ENCODE assay signal across 8 cellular contexts in genomic region chr2:89245478-89245877, GRCh38.
A peak's percentile ranks its signal among the peaks of the same experiment; 100 is the strongest.
DNase-seq lines count a peak whose midpoint lies in the region; ATAC-seq, FAIRE-seq and TF ChIP-seq lines count a peak whose summit lies in the region.
"Not testable (repeated sequence)": the region's sequence is repeated elsewhere in the genome, so short reads cannot be mapped to it uniquely, and the experiment has no call there.

No MANE protein-coding gene starts in this region.

- intact Hi-C loops in OCI-LY7 (cut with micrococcal nuclease; ENCODE audit: unreplicated experiment); GM12878 (cut with micrococcal nuclease; ENCODE audit: unreplicated experiment): not testable (repeated sequence)

- H4K20me1 ChIP-seq in BLaER1; OCI-LY7 (ENCODE audit: insufficient read depth, low read length); GM12878 (ENCODE audit: control insufficient read depth, insufficient read depth): not testable (repeated sequence)

- not testable (repeated sequence) for H3K27me3 Mint-ChIP-seq in IgD-negative memory B cell, memory B cell

- H3K4me3 Mint-ChIP-seq in IgD-negative memory B cell = peak overlapping the region; percentile 18 to 93 (median 78)
- peak overlapping the region; percentile 81 for H3K4me3 Mint-ChIP-seq in memory B cell

- CTCF ChIA-PET in OCI-LY7 (lab: Charles Lee; ENCODE audit: unreplicated experiment); GM12878 (lab: Yijun Ruan, JAX): not testable (repeated sequence)

- not testable (repeated sequence) for H2AFZ ChIP-seq in OCI-LY7 (ENCODE audit: low read length); GM12878 (ENCODE audit: control insufficient read depth, low read depth, low read length)

- peak; percentile 82 for DNase-seq in OCI-LY7 (ENCODE audit: low spot score)
- peak; percentile 13 for DNase-seq in GM12878 (ENCODE audit: low read depth, low spot score)
- DNase-seq in memory B cell (ENCODE audit: low spot score in 2 of 2) = peak in 1 of 2 donors; percentile 10

- peak; percentile 39 for ATAC-seq in GM18858 (IDR thresholded peaks at IDR 0.05; ENCODE audit: unreplicated experiment)
- peak; percentile 49 for ATAC-seq in GM21528 (IDR thresholded peaks at IDR 0.05; ENCODE audit: low FRiP score, unreplicated experiment)
- ATAC-seq in GM12878 = peak; percentile 20; the same call in 2 of the 3 replicates
- ATAC-seq in memory B cell (ENCODE audit: low read depth) = peak; percentile 31

- RAD21 ChIA-PET in GM12878 (lab: Charles Lee; ENCODE audit: unreplicated experiment) = not testable (repeated sequence)

- not testable (repeated sequence) for H3K4me3 ChIP-seq in BLaER1, GM12878
- peak overlapping the region; percentile 16 for H3K4me3 ChIP-seq in GM12875 (ENCODE audit: low read depth, low read length)
- H3K4me3 ChIP-seq in OCI-LY7 (ENCODE audit: low read depth, low read length, poor library complexity, severe bottlenecking) = peak overlapping the region; percentile 67

- H3K27ac ChIP-seq in BLaER1 (0 out of 2 replicates have a peak overlapping the region, but pooled peaks have one; percentile 38), OCI-LY7 (ENCODE audit: low read depth, low read length, poor library complexity, severe bottlenecking) (peak overlapping the region; percentile 83)
- not testable (repeated sequence) for H3K27ac ChIP-seq in GM12878 (ENCODE audit: control insufficient read depth, insufficient read depth)

- TF ChIP-seq CTCF in GM12875 (IDR thresholded peaks at IDR 0.05; ENCODE audit: borderline replicate concordance, insufficient read depth, low read depth, low read length); OCI-LY7 (conservative IDR thresholded peaks at IDR 0.05; ENCODE audit: low read length); GM12878 (IDR thresholded peaks at IDR 0.05 in 2 of 3, conservative IDR thresholded peaks at IDR 0.05 in 1 of 3; ENCODE audit: control insufficient read depth in 2 of 3, extremely low read depth in 1 of 3, insufficient read depth in 1 of 3, low read depth in 3 of 3, low read length in 3 of 3): not testable (repeated sequence)

- H3K4me1 ChIP-seq in BLaER1 (peaks cover 20% of the 10 kb centered on the region), OCI-LY7 (ENCODE audit: insufficient read depth, low read length, poor library complexity, severe bottlenecking) (peaks cover 37% of the 10 kb centered on the region)
- not testable (repeated sequence) for H3K4me1 ChIP-seq in GM12878 (ENCODE audit: control insufficient read depth, insufficient read depth, low read length)

- 30% methylated on average over 1 of the region's 1 CpG for WGBS in GM12878 (ENCODE audit: insufficient coverage, insufficient replicate concordance, low lambda C conversion rate, missing lambda C conversion rate)

- H3K4me1 Mint-ChIP-seq in IgD-negative memory B cell = peaks cover 13 to 17% (median 16%) of the 10 kb centered on the region in 3 donors
- peaks cover 20% of the 10 kb centered on the region for H3K4me1 Mint-ChIP-seq in memory B cell

- SMC1A ChIA-PET in GM12878 (lab: Charles Lee; ENCODE audit: uncharacterized antibody, unreplicated experiment) = not testable (repeated sequence)

- TF ChIP-seq RAD21 in GM12878 (IDR thresholded peaks at IDR 0.05; ENCODE audit: insufficient read depth, low read depth, low read length) = not testable (repeated sequence)

- H3K27me3 ChIP-seq in BLaER1; GM12878 (replicated peaks in 1 of 2; ENCODE audit: control insufficient read depth in 2 of 2, insufficient read depth in 2 of 2, low read length in 1 of 2): not testable (repeated sequence)

- H3K4me2 ChIP-seq in BLaER1 = peak overlapping the region; percentile 55
- peak overlapping the region; percentile 87 for H3K4me2 ChIP-seq in OCI-LY7 (ENCODE audit: low read length)
- H3K4me2 ChIP-seq in GM12878 (ENCODE audit: control insufficient read depth, insufficient read depth) = not testable (repeated sequence)

- H3K79me2 ChIP-seq in OCI-LY7 (ENCODE audit: insufficient read depth, low read depth, low read length) = peaks cover 23% of the 10 kb centered on the region
- H3K79me2 ChIP-seq in GM12878 (ENCODE audit: control insufficient read depth, insufficient read depth, low read length) = not testable (repeated sequence)

- BruUV-seq in OCI-LY7 (replicated peaks; lab: Mats Ljungman, UMichigan); GM12878 (replicated peaks; lab: Mats Ljungman, UMichigan): not testable (repeated sequence)

- not testable (repeated sequence) for H3K9me3 ChIP-seq in BLaER1; OCI-LY7 (ENCODE audit: low read length); GM12878 (replicated peaks; ENCODE audit: control insufficient read depth, insufficient read depth, low read length)

- not testable (repeated sequence) for H3K9me3 Mint-ChIP-seq in IgD-negative memory B cell, memory B cell

- POLR2A ChIA-PET in OCI-LY7 (lab: Charles Lee); GM12878 (lab: Charles Lee): not testable (repeated sequence)

- not testable (repeated sequence) for H3K36me3 Mint-ChIP-seq in IgD-negative memory B cell, memory B cell

- not testable (repeated sequence) for H3K36me3 ChIP-seq in BLaER1; OCI-LY7 (ENCODE audit: insufficient read depth, low read length); GM12878 (ENCODE audit: control insufficient read depth in 2 of 2, insufficient read depth in 2 of 2, low read length in 1 of 2)

- H3K9ac ChIP-seq in BLaER1; GM12878 (ENCODE audit: control insufficient read depth, insufficient read depth, low read length): not testable (repeated sequence)

- in situ Hi-C loops in GM12878 (cut with MboI) = not testable (repeated sequence)

- not testable (repeated sequence) for TF ChIP-seq POLR2A in GM12878 (IDR thresholded peaks at IDR 0.05; ENCODE audit: low read depth, low read length)

- FAIRE-seq in GM12878 (lab: Jason Lieb, UNC) = not testable (repeated sequence)

- TF ChIP-seq EP300 in GM12878 (IDR thresholded peaks at IDR 0.05; ENCODE audit: borderline replicate concordance in 1 of 2, control insufficient read depth in 1 of 2, low read depth in 2 of 2, low read length in 2 of 2) = not testable (repeated sequence)

- H3K27ac Mint-ChIP-seq in IgD-negative memory B cell (peak overlapping the region in 2 of 3 donors; percentile 1 to 73), memory B cell (peak overlapping the region; percentile 68)

- H3K9me2 ChIP-seq in OCI-LY7 (ENCODE audit: insufficient read depth, low read length) = not testable (repeated sequence)
